Comparison of ENCODE assay signal across 1 cellular context in genomic region chr11:834371-835316, GRCh38.
TF ChIP-seq lines count a peak whose summit lies in the region.

No MANE protein-coding gene starts in this region.

TF ChIP-seq in HepG2, 621 proteins besides CTCF, POLR2A, EP300 and RAD21:
- TF ChIP-seq KAT8 (CRISPR knock-in tag; IDR thresholded peaks at IDR 0.05), result no peak
- TF ChIP-seq MXD1 (CRISPR knock-in tag; IDR thresholded peaks at IDR 0.05), result 0 out of 2 replicates have a peak, but pooled peaks have one; percentile 29
- peak; percentile 68 for TF ChIP-seq RBFOX2 (IDR thresholded peaks at IDR 0.05; ENCODE audit: low read depth, low read length)
- TF ChIP-seq PITX1 (CRISPR knock-in tag; IDR thresholded peaks at IDR 0.05), result no peak
- peak; percentile 66 for TF ChIP-seq FOSL2 (CRISPR knock-in tag; IDR thresholded peaks at IDR 0.05)
- TF ChIP-seq KDM2A (CRISPR knock-in tag; IDR thresholded peaks at IDR 0.05; ENCODE audit: borderline replicate concordance, low read depth), result peak; percentile 34; the same call in 1 of the 2 replicates
- no peak for TF ChIP-seq ZNF496 (CRISPR knock-in tag; IDR thresholded peaks at IDR 0.05; ENCODE audit: insufficient replicate concordance)
- TF ChIP-seq KLF12 (CRISPR knock-in tag; IDR thresholded peaks at IDR 0.05; ENCODE audit: borderline replicate concordance), result no peak
- peak; percentile 97 for TF ChIP-seq ZBTB33 (CRISPR knock-in tag; IDR thresholded peaks at IDR 0.05)
- peak; percentile 68; the same call in 1 of the 2 replicates for TF ChIP-seq ZSCAN25 (CRISPR knock-in tag; IDR thresholded peaks at IDR 0.05)
- peak; percentile 47 for TF ChIP-seq ZNF687 (CRISPR knock-in tag; IDR thresholded peaks at IDR 0.05)
- TF ChIP-seq SP1 (IDR thresholded peaks at IDR 0.05), result no peak
- TF ChIP-seq SP1 (CRISPR knock-in tag; IDR thresholded peaks at IDR 0.05), result no peak
- TF ChIP-seq THYN1 (CRISPR knock-in tag; IDR thresholded peaks at IDR 0.05; ENCODE audit: borderline replicate concordance, low read depth), result no peak
- TF ChIP-seq AGO1 (IDR thresholded peaks at IDR 0.05; ENCODE audit: low read depth, low read length, poor library complexity, severe bottlenecking), result peak; percentile 94
- TF ChIP-seq ATF6 (CRISPR knock-in tag; conservative IDR thresholded peaks at IDR 0.05), result no peak
- no peak for TF ChIP-seq GABPB1 (CRISPR knock-in tag; IDR thresholded peaks at IDR 0.05)
- TF ChIP-seq ZNF598 (CRISPR knock-in tag; IDR thresholded peaks at IDR 0.05; ENCODE audit: borderline replicate concordance), result no peak
- no peak for TF ChIP-seq ZFP62 (CRISPR knock-in tag; IDR thresholded peaks at IDR 0.05)
- TF ChIP-seq AGO2 (optimal IDR thresholded peaks at IDR 0.05; ENCODE audit: low read depth, low read length), result peak; percentile 93
- no peak for TF ChIP-seq ZNF629 (CRISPR knock-in tag; conservative IDR thresholded peaks at IDR 0.05)
- TF ChIP-seq HNRNPL (IDR thresholded peaks at IDR 0.05; ENCODE audit: low read depth, low read length), result peak; percentile 90; the same call in 1 of the 2 replicates
- TF ChIP-seq ZBTB46 (CRISPR knock-in tag; IDR thresholded peaks at IDR 0.05; ENCODE audit: borderline replicate concordance), result no peak
- 0 out of 2 replicates have a peak, but pooled peaks have one; percentile 63 for TF ChIP-seq AKAP8 (CRISPR knock-in tag; IDR thresholded peaks at IDR 0.05)
- no peak for TF ChIP-seq ZMAT3 (CRISPR knock-in tag; conservative IDR thresholded peaks at IDR 0.05)
- 0 out of 2 replicates have a peak, but pooled peaks have one; percentile 9 for TF ChIP-seq ZNF607 (CRISPR knock-in tag; IDR thresholded peaks at IDR 0.05; ENCODE audit: borderline replicate concordance)
- TF ChIP-seq ZNF280B (CRISPR knock-in tag; IDR thresholded peaks at IDR 0.05; ENCODE audit: borderline replicate concordance), result 0 out of 2 replicates have a peak, but pooled peaks have one; percentile 47
- TF ChIP-seq KLF16 (CRISPR knock-in tag; IDR thresholded peaks at IDR 0.05), result no peak
